In genomic region chr14:22268875-22269274, GRCh38 we compare ENCODE assay signal across 9 cellular contexts.
DNase-seq lines count a peak whose midpoint lies in the region; ATAC-seq and TF ChIP-seq lines count a peak whose summit lies in the region.
"Had no signal": no experiment of that assay in that cellular context is flagged by ENCODE, and none has a peak within 500 bp of the region (broad histone marks: within the 10 kb centered on the region; RNA-seq: fewer than 3 reads in every experiment).

No MANE protein-coding gene starts in this region.

- peaks cover 11% of the 10 kb centered on the region for H3K4me1 Mint-ChIP-seq in CD8-positive, alpha-beta T cell (ENCODE audit: low read depth)
- peaks cover 2% of the 10 kb centered on the region for H3K4me1 Mint-ChIP-seq in activated CD8-positive, alpha-beta T cell treated with anti-CD3 and anti-CD28 coated beads for 36 hours (ENCODE audit: low read depth)

- no peaks in the 10 kb centered on the region for H3K36me3 Mint-ChIP-seq in CD8-positive, alpha-beta T cell
- H3K36me3 Mint-ChIP-seq in activated CD8-positive, alpha-beta T cell treated with anti-CD3 and anti-CD28 coated beads for 36 hours (ENCODE audit: low read depth): no peaks in the 10 kb centered on the region

- no peak for DNase-seq in CD8-positive, alpha-beta T cell
- no peak for DNase-seq in activated CD8-positive, alpha-beta T cell treated with anti-CD3 and anti-CD28 coated beads for 36 hours
- DNase-seq in foreskin keratinocyte (peak; percentile 80 to 94), esophagus squamous epithelium (lab: John Stamatoyannopoulos, UW) (no peak), nucleus accumbens (lab: John Stamatoyannopoulos, UW) (no peak), 8988T (no peak)
- DNase-seq: NCI-H510A had no signal

- H3K4me3 Mint-ChIP-seq in CD8-positive, alpha-beta T cell: peak overlapping the region; percentile 32
- peak overlapping the region; percentile 63 for H3K4me3 Mint-ChIP-seq in activated CD8-positive, alpha-beta T cell treated with anti-CD3 and anti-CD28 coated beads for 36 hours

- no peaks in the 10 kb centered on the region for H3K4me1 ChIP-seq in CD8-positive, alpha-beta T cell (ENCODE audit: insufficient read depth, low read length)
- H3K4me1 ChIP-seq in foreskin keratinocyte (peaks cover 31% of the 10 kb centered on the region), esophagus squamous epithelium (peaks cover 0 to 8% (median 0%) of the 10 kb centered on the region in 3 donors)

- no peak for TF ChIP-seq POLR2A in esophagus squamous epithelium (IDR thresholded peaks at IDR 0.05)

- POLR2A ChIA-PET in CD8-positive, alpha-beta T cell (lab: Charles Lee): no interaction called here
- POLR2A ChIA-PET in activated CD8-positive, alpha-beta T cell treated with anti-CD3 and anti-CD28 coated beads for 36 hours (lab: Charles Lee): interaction anchor here (0.7 to 1.4 kb wide), 2 partner anchors 240 to 257 kb away, joined by 3 to 4 read pairs; no protein-coding TSS in a partner anchor

- H3K9me3 ChIP-seq in CD8-positive, alpha-beta T cell (ENCODE audit: low read length): no peaks in the 10 kb centered on the region
- H3K9me3 ChIP-seq in esophagus squamous epithelium: no peaks in the 10 kb centered on the region

- TF ChIP-seq CTCF in CD8-positive, alpha-beta T cell (IDR thresholded peaks at IDR 0.05): no peak
- TF ChIP-seq CTCF in activated CD8-positive, alpha-beta T cell treated with anti-CD3 and anti-CD28 coated beads for 36 hours (IDR thresholded peaks at IDR 0.05): no peak
- TF ChIP-seq CTCF in foreskin keratinocyte (conservative IDR thresholded peaks at IDR 0.05) (peak; percentile 19), esophagus squamous epithelium (IDR thresholded peaks at IDR 0.05) (no peak)

- H3K27ac Mint-ChIP-seq in CD8-positive, alpha-beta T cell: peak overlapping the region; percentile 88
- peak overlapping the region; percentile 66 for H3K27ac Mint-ChIP-seq in activated CD8-positive, alpha-beta T cell treated with anti-CD3 and anti-CD28 coated beads for 36 hours

- intact Hi-C loops in CD8-positive, alpha-beta T cell (cut with DNase I, micrococcal nuclease): loop anchor here in 1 of 2 experiments (5.0 kb wide), 1 partner anchor 37 kb away; no protein-coding TSS in a partner anchor
- intact Hi-C loops in activated CD8-positive, alpha-beta T cell treated with anti-CD3 and anti-CD28 coated beads for 36 hours (cut with micrococcal nuclease): loop anchor here (5.0 kb wide), 1 partner anchor 37 kb away; no protein-coding TSS in a partner anchor
- intact Hi-C loops in esophagus squamous epithelium (cut with DNase I): no loop called here

- CTCF ChIA-PET in CD8-positive, alpha-beta T cell (lab: Charles Lee): no interaction called here
- CTCF ChIA-PET in activated CD8-positive, alpha-beta T cell treated with anti-CD3 and anti-CD28 coated beads for 36 hours (lab: Charles Lee): no interaction called here

- no peaks in the 10 kb centered on the region for H3K9me3 Mint-ChIP-seq in CD8-positive, alpha-beta T cell
- H3K9me3 Mint-ChIP-seq in activated CD8-positive, alpha-beta T cell treated with anti-CD3 and anti-CD28 coated beads for 36 hours: no peaks in the 10 kb centered on the region

- no peaks in the 10 kb centered on the region for H3K27me3 Mint-ChIP-seq in CD8-positive, alpha-beta T cell (ENCODE audit: low read depth)
- no peaks in the 10 kb centered on the region for H3K27me3 Mint-ChIP-seq in activated CD8-positive, alpha-beta T cell treated with anti-CD3 and anti-CD28 coated beads for 36 hours

- ATAC-seq in CD8-positive, alpha-beta T cell: peak; percentile 36
- ATAC-seq in HG02759 (IDR thresholded peaks at IDR 0.05; ENCODE audit: unreplicated experiment) (peak; percentile 83), foreskin keratinocyte (peak; percentile 86), HG02610 (IDR thresholded peaks at IDR 0.05; ENCODE audit: unreplicated experiment) (no peak)
- peak; percentile 44 for ATAC-seq in activated CD8-positive, alpha-beta T cell treated with anti-CD3 and anti-CD28 coated beads for 36 hours

- H3K27me3 ChIP-seq in CD8-positive, alpha-beta T cell (ENCODE audit: insufficient read depth, low read length): no peaks in the 10 kb centered on the region
- H3K27me3 ChIP-seq in foreskin keratinocyte (no peaks in the 10 kb centered on the region), esophagus squamous epithelium (no peaks in the 10 kb centered on the region)

- H3K36me3 ChIP-seq in CD8-positive, alpha-beta T cell (ENCODE audit: insufficient read depth, low read length): no peaks in the 10 kb centered on the region
- H3K36me3 ChIP-seq in esophagus squamous epithelium: no peaks in the 10 kb centered on the region

- H3K27ac ChIP-seq in CD8-positive, alpha-beta T cell (ENCODE audit: low read depth, low read length): no peak overlapping the region
- H3K27ac ChIP-seq in foreskin keratinocyte (no peak overlapping the region), esophagus squamous epithelium (no peak overlapping the region)

- H3K4me3 ChIP-seq in CD8-positive, alpha-beta T cell (ENCODE audit: low read depth, low read length): no peak overlapping the region
- H3K4me3 ChIP-seq in esophagus squamous epithelium: no peak overlapping the region

- WGBS in esophagus squamous epithelium, 2 donors: 15 to 28% methylated on average over 2 of the region's 2 CpGs

Comparison
In these comparisons a context has a peak if more than half of its experiments do, and no peak if none do; other contexts are left out.
1. DNase-seq: peak in foreskin keratinocyte (2 of 2); none in CD8-positive, alpha-beta T cell (0 of 7), activated CD8-positive, alpha-beta T cell treated with anti-CD3 and anti-CD28 coated beads for 36 hours (single experiment), esophagus squamous epithelium (single experiment), nucleus accumbens (0 of 56) and 8988T (single experiment).